In the genomic region with DNA sequence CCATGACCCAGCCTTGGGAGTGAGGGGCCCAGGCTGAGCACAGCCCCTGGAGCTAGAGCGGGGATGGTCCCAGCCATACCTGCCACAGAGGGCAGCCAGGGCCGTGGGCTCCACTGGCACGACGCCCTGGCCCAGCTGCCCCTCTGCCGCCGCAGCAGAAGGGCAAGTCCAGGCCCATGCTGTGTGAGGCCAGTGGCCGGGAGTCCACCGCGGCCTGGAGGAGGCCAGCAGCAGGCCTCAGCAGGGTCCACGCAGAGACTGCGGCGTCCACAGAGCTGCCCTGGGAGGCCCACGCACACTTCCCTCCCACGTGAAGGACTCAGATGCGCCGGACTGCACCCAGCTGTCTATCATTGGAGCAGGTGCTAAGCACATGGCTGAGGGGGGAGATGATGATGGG, we compare ENCODE assay signal across 16 cellular contexts. TPM values are rescaled to one million over a fixed set of nuclear protein-coding genes. Genes with fewer than 3 reads are reported as not detected.
A peak's percentile ranks its signal among the peaks of the same experiment; 100 is the strongest.
DNase-seq lines count a peak whose midpoint lies in the region; TF ChIP-seq lines count a peak whose summit lies in the region.
"Had no signal": no experiment of that assay in that cellular context is flagged by ENCODE, and none has a peak within 500 bp of the region (broad histone marks: within the 10 kb centered on the region; RNA-seq: fewer than 3 reads in every experiment).

No MANE protein-coding gene starts in this region.

- H3K9me2 ChIP-seq in neural cell (ENCODE audit: insufficient read depth, low read length) = no peaks in the 10 kb centered on the region

- H4K20me1 ChIP-seq in neural cell (ENCODE audit: insufficient read depth) (no peaks in the 10 kb centered on the region), neural progenitor cell (ENCODE audit: low read depth) (peaks cover 15% of the 10 kb centered on the region)

- H3K36me3 ChIP-seq in endodermal cell (ENCODE audit: control insufficient read depth, insufficient read depth, low read length) = no peaks in the 10 kb centered on the region
- H3K36me3 ChIP-seq in neural cell (ENCODE audit: insufficient read depth, low read length) = no peaks in the 10 kb centered on the region
- peaks cover 5% of the 10 kb centered on the region for H3K36me3 ChIP-seq in rectal smooth muscle tissue (ENCODE audit: control insufficient read depth, insufficient read depth, low read length)
- H3K36me3 ChIP-seq in tibial artery = peaks cover 13 to 62% (median 16%) of the 10 kb centered on the region in 3 donors
- no peaks in the 10 kb centered on the region for H3K36me3 ChIP-seq in neural progenitor cell
- no peaks in the 10 kb centered on the region for H3K36me3 ChIP-seq in uterus

- no peak for TF ChIP-seq RAD21 in neural cell (conservative IDR thresholded peaks at IDR 0.05)

- H3K27ac ChIP-seq in endodermal cell (ENCODE audit: low read depth, low read length) (peak overlapping the region; percentile 81), neural cell (ENCODE audit: low read length) (no peak overlapping the region), rectal smooth muscle tissue (ENCODE audit: low read depth, low read length) (peak overlapping the region; percentile 28), tibial artery (peak overlapping the region; percentile 98 to 99), neural progenitor cell (no peak overlapping the region), uterus (no peak overlapping the region)

- no peak for TF ChIP-seq EP300 in neural cell (conservative IDR thresholded peaks at IDR 0.05; ENCODE audit: poor library complexity, severe bottlenecking)

- H3K9ac ChIP-seq in endodermal cell (ENCODE audit: extremely low read depth, low read length, poor library complexity, severe bottlenecking) = no peak overlapping the region
- no peak overlapping the region for H3K9ac ChIP-seq in neural cell (ENCODE audit: low read length)
- no peak overlapping the region for H3K9ac ChIP-seq in rectal smooth muscle tissue (ENCODE audit: low read length)
- no peak overlapping the region for H3K9ac ChIP-seq in neural progenitor cell

- H3K9me3 Mint-ChIP-seq in endodermal cell = peaks cover 2% of the 10 kb centered on the region
- H3K9me3 Mint-ChIP-seq in neural progenitor cell = no peaks in the 10 kb centered on the region
- H3K9me3 Mint-ChIP-seq: HFFc6 had no signal

- H3K27me3 ChIP-seq in endodermal cell (ENCODE audit: control insufficient read depth, insufficient read depth, low read length, poor library complexity, severe bottlenecking) (no peaks in the 10 kb centered on the region), neural cell (ENCODE audit: insufficient read depth, low read depth, low read length) (no peaks in the 10 kb centered on the region), rectal smooth muscle tissue (ENCODE audit: control insufficient read depth, insufficient read depth, low read length) (no peaks in the 10 kb centered on the region), tibial artery (no peaks in the 10 kb centered on the region), neural progenitor cell (no peaks in the 10 kb centered on the region), uterus (no peaks in the 10 kb centered on the region)

- no peak overlapping the region for H3K27ac Mint-ChIP-seq in endodermal cell
- H3K27ac Mint-ChIP-seq in neural progenitor cell = no peak overlapping the region
- H3K27ac Mint-ChIP-seq: HFFc6 had no signal

- H3K4me2 ChIP-seq in neural cell (ENCODE audit: low read length) = no peak overlapping the region
- no peak overlapping the region for H3K4me2 ChIP-seq in neural progenitor cell

- H3K4me1 ChIP-seq in endodermal cell (ENCODE audit: control insufficient read depth, insufficient read depth, low read length) = no peaks in the 10 kb centered on the region
- H3K4me1 ChIP-seq in rectal smooth muscle tissue (ENCODE audit: control insufficient read depth, insufficient read depth, low read length) = peaks cover 17% of the 10 kb centered on the region
- peaks cover 0 to 74% (median 52%) of the 10 kb centered on the region in 4 donors for H3K4me1 ChIP-seq in tibial artery
- H3K4me1 ChIP-seq in neural progenitor cell = peaks cover 8% of the 10 kb centered on the region
- H3K4me1 ChIP-seq in uterus = peaks cover 0 to 18% of the 10 kb centered on the region in 2 donors
- H3K4me1 ChIP-seq: HAP-1 had no signal

- TF ChIP-seq POLR2A in lower leg skin (IDR thresholded peaks at IDR 0.05) (no peak), uterus (IDR thresholded peaks at IDR 0.05) (no peak)

- H3K4me3 ChIP-seq in endodermal cell (ENCODE audit: low read length) (no peak overlapping the region), neural cell (ENCODE audit: low read length) (no peak overlapping the region), rectal smooth muscle tissue (ENCODE audit: low read length) (no peak overlapping the region), tibial artery (no peak overlapping the region), neural progenitor cell (no peak overlapping the region), lower leg skin (ENCODE audit: low read depth, poor library complexity, severe bottlenecking) (no peak overlapping the region), uterus (no peak overlapping the region)
- H3K4me3 ChIP-seq: HAP-1 had no signal

- peaks cover 7% of the 10 kb centered on the region for H3K36me3 Mint-ChIP-seq in endodermal cell (ENCODE audit: low read depth)
- peaks cover 2% of the 10 kb centered on the region for H3K36me3 Mint-ChIP-seq in neural progenitor cell

- H3K79me2 ChIP-seq in neural cell (replicated peaks; ENCODE audit: insufficient read depth, low read length) = no peaks in the 10 kb centered on the region
- H3K79me2 ChIP-seq in neural progenitor cell (ENCODE audit: low read depth) = no peaks in the 10 kb centered on the region

- H2AFZ ChIP-seq in neural cell (ENCODE audit: low read depth, low read length) (no peak overlapping the region), neural progenitor cell (replicated peaks) (no peak overlapping the region)

- no peaks in the 10 kb centered on the region for H3K9me3 ChIP-seq in endodermal cell (ENCODE audit: control insufficient read depth, low read length)
- no peaks in the 10 kb centered on the region for H3K9me3 ChIP-seq in neural cell (ENCODE audit: low read length)
- no peaks in the 10 kb centered on the region for H3K9me3 ChIP-seq in tibial artery
- no peaks in the 10 kb centered on the region for H3K9me3 ChIP-seq in neural progenitor cell (ENCODE audit: low read depth)
- no peaks in the 10 kb centered on the region for H3K9me3 ChIP-seq in uterus
- H3K9me3 ChIP-seq: HAP-1 had no signal

- H3K4me1 Mint-ChIP-seq in endodermal cell = no peaks in the 10 kb centered on the region
- peaks cover 19% of the 10 kb centered on the region for H3K4me1 Mint-ChIP-seq in neural progenitor cell

- no peak for DNase-seq in endodermal cell
- DNase-seq in tibial artery = no peak
- DNase-seq in middle frontal gyrus (ENCODE audit: extremely low spot score, low spot score) = no peak
- DNase-seq in neural progenitor cell (ENCODE audit: low spot score) = no peak
- no peak for DNase-seq in lower leg skin (ENCODE audit: low spot score in 2 of 2)
- no peak for DNase-seq in uterus
- DNase-seq: C1 segment of cervical spinal cord; CD4-positive, alpha-beta memory T cell; COR-L47; DMS153; DND-41; GOT3; HFFc6 had no signal

- H3K4me3 Mint-ChIP-seq in endodermal cell (no peak overlapping the region), neural progenitor cell (no peak overlapping the region)
- H3K4me3 Mint-ChIP-seq: CD4-positive, alpha-beta memory T cell; HFFc6 had no signal

- 93 to 95% methylated on average over 11 to 16 of the region's 16 CpGs for WGBS in endodermal cell (ENCODE audit: insufficient coverage in 1 of 2, insufficient read length in 1 of 2), 2 experiments
- 81 to 87% methylated on average over 3 to 5 of the region's 16 CpGs for WGBS in lower leg skin, 2 donors

- no peaks in the 10 kb centered on the region for H3K27me3 Mint-ChIP-seq in endodermal cell (ENCODE audit: insufficient read depth)
- H3K27me3 Mint-ChIP-seq in neural progenitor cell (ENCODE audit: insufficient read depth, low read depth) = peaks cover 11% of the 10 kb centered on the region
- H3K27me3 Mint-ChIP-seq: CD4-positive, alpha-beta memory T cell had no signal

- intact Hi-C loops in tibial artery (cut with DNase I; ENCODE audit: low total_unique reads) = no loop called here
- intact Hi-C loops in lower leg skin (cut with DNase I; ENCODE audit: low total_unique reads) = no loop called here
- intact Hi-C loops in uterus (cut with DNase I; ENCODE audit: low total_unique reads) = no loop called here

- TF ChIP-seq CTCF in endodermal cell (conservative IDR thresholded peaks at IDR 0.05) = no peak
- no peak for TF ChIP-seq CTCF in neural cell (IDR thresholded peaks at IDR 0.05; ENCODE audit: poor library complexity, severe bottlenecking)
- TF ChIP-seq CTCF in tibial artery (IDR thresholded peaks at IDR 0.05) = no peak
- TF ChIP-seq CTCF in neural progenitor cell (IDR thresholded peaks at IDR 0.05) = no peak
- no peak for TF ChIP-seq CTCF in lower leg skin (IDR thresholded peaks at IDR 0.05)
- TF ChIP-seq CTCF in uterus (IDR thresholded peaks at IDR 0.05) = no peak

- H3F3A ChIP-seq in neural cell (ENCODE audit: insufficient read depth, low read length, poor library complexity, severe bottlenecking) (no peaks in the 10 kb centered on the region), neural progenitor cell (ENCODE audit: low read depth) (no peaks in the 10 kb centered on the region)

TF ChIP-seq in neural cell, 6 proteins besides CTCF, POLR2A, EP300 and RAD21 (continues in another document):
- TF ChIP-seq POLR2AphosphoS5 (IDR thresholded peaks at IDR 0.05) (peak; percentile 9), MXI1 (conservative IDR thresholded peaks at IDR 0.05; ENCODE audit: poor library complexity, severe bottlenecking) (no peak), EZH2 (IDR thresholded peaks at IDR 0.05; ENCODE audit: borderline replicate concordance, insufficient read depth, low read length, poor library complexity, severe bottlenecking) (no peak), SMC3 (conservative IDR thresholded peaks at IDR 0.05; ENCODE audit: poor library complexity) (no peak)

RNA-seq across cellular contexts. Expression of a gene that starts 23.5 kb away (rescaled TPM):
- total RNA-seq in endodermal cell = 10 to 100 TPM; 23.9 to 25.4 TPM
- 15.7 TPM for polyA plus RNA-seq in endodermal cell (2013, experiment 1 of 2)
- polyA plus RNA-seq in endodermal cell (2013, experiment 2 of 2) = 14.4 TPM
- 33.2 and 56.8 TPM in 2 replicates for polyA plus RNA-seq in neural cell
- polyA minus RNA-seq in neural cell = 16.6 and 20.9 TPM in 2 replicates
- 8.0 and 17.6 TPM in 2 replicates for total RNA-seq in neural progenitor cell (ENCODE audit: low replicate concordance)
- 100 to 1,000 TPM in 1 of 4 donors, 10 to 100 TPM in 3; 84.8 to 126 (median 93.8) TPM for total RNA-seq in lower leg skin
- 10 to 100 TPM; 17.1 to 72.6 (median 23.6) TPM for total RNA-seq in uterus

Comparison
In these comparisons a context has a peak if more than half of its experiments do, and no peak if none do; other contexts are left out.
1. H3K27ac ChIP-seq: peak in endodermal cell (single experiment), rectal smooth muscle tissue (single experiment) and tibial artery (2 of 2); none in neural cell (single experiment), neural progenitor cell (single experiment) and uterus (0 of 2).